9 cellular contexts compared by ENCODE assay signal in the genomic region with DNA sequence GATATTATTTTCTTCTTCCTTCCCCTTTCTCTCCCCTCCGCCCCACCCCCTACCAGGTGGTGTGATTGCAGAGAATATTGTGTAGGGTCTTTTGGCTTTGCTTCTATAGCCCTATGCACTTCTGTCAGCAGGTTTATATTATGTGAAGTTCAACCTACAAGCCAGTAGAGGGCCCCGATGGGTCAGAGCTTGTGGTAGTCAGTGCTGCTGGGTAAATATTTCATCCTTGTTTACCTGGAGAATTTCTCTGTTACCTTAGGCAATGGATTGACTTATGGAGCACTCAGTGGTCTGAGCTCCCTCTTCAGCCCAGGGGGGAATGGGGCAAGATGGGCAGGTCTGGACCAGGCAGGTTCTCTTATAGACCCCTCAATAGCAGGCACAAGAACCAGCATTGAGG.
DNase-seq lines count a peak whose midpoint lies in the region; ATAC-seq and TF ChIP-seq lines count a peak whose summit lies in the region.
"Had no signal": no experiment of that assay in that cellular context is flagged by ENCODE, and none has a peak within 500 bp of the region (broad histone marks: within the 10 kb centered on the region; RNA-seq: fewer than 3 reads in every experiment).

No MANE protein-coding gene starts in this region.

- no peak overlapping the region for H3K4me3 Mint-ChIP-seq in mesothelial cell of epicardium

- H3K27ac Mint-ChIP-seq in mesothelial cell of epicardium, result no peak overlapping the region

- TF ChIP-seq CTCF in mesothelial cell of epicardium (IDR thresholded peaks at IDR 0.05; ENCODE audit: unreplicated experiment), result peak; percentile 16

- no peaks in the 10 kb centered on the region for H3K4me1 Mint-ChIP-seq in mesothelial cell of epicardium

- ATAC-seq in GM18868 (IDR thresholded peaks at IDR 0.05; ENCODE audit: unreplicated experiment) (peak; percentile 94), HG03066 (IDR thresholded peaks at IDR 0.05; ENCODE audit: low read depth, unreplicated experiment) (peak; percentile 77), GM21825 (IDR thresholded peaks at IDR 0.05; ENCODE audit: unreplicated experiment) (no peak)
- ATAC-seq: pancreas had no signal

- DNase-seq in OCI-M1 (lab: John Stamatoyannopoulos, UW) (peak; percentile 34), mesothelial cell of epicardium (ENCODE audit: low spot score in 2 of 2, unreplicated experiment in 2 of 2) (no peak), superior temporal gyrus (ENCODE audit: extremely low spot score) (no peak)
- no peak for DNase-seq in stimulated activated naive CD4-positive, alpha-beta T cell treated with Interleukin-2 at 50 U/mL for 16 hours (lab: John Stamatoyannopoulos, UW)
- DNase-seq: hippocampal formation, pancreas had no signal

- no peaks in the 10 kb centered on the region for H3K27me3 Mint-ChIP-seq in mesothelial cell of epicardium (ENCODE audit: low read depth)

- no peaks in the 10 kb centered on the region for H3K36me3 Mint-ChIP-seq in mesothelial cell of epicardium

- H3K9me3 Mint-ChIP-seq in mesothelial cell of epicardium, result peaks cover 16% of the 10 kb centered on the region
